8 cellular contexts compared by ENCODE assay signal in the genomic region with DNA sequence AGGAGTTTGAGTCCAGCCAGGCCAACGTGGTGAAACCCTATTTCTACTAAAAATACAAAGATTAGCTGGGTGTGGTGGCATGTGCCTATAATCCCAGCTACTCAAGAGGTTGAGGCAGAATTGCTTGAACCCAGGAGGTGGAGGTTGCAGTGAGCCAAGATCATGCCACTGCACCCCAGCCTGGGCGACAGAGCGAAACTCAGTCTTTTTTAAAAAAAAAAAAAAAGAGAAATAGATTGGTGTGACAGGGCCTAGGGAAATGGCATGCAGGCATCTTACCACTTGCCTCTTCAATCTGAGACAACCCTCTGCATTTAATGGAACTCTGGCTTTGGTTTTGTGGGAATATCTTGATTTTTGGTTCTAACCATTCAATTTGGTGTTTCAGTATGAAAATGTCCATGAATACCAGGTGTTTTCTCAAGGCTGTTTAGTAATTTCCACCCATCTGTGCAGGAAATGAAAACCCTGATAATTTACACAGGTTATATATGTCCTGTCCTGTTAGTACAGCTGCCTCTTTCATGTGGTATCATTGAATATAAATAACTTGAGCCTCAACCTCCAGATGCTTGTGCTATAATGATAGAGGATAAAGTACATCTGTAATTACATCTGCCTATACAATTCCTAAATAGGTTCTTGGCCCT. TPM values are rescaled to one million over a fixed set of nuclear protein-coding genes. Genes with fewer than 3 reads are reported as not detected.
DNase-seq lines count a peak whose midpoint lies in the region; ATAC-seq, FAIRE-seq and TF ChIP-seq lines count a peak whose summit lies in the region.

No MANE protein-coding gene starts in this region.

- no TSS peak for BruUV-seq in mammary epithelial cell (replicated peaks; lab: Mats Ljungman, UMichigan)

- H3K27ac ChIP-seq in mammary epithelial cell (ENCODE audit: insufficient read depth, low read depth, low read length), result no peak overlapping the region

- H3K27ac Mint-ChIP-seq in chondrocyte (ENCODE audit: unreplicated experiment), result peak overlapping the region; percentile 63

- no peaks in the 10 kb centered on the region for H3K27me3 Mint-ChIP-seq in chondrocyte (ENCODE audit: low read depth)

- H3K4me3 ChIP-seq in mammary epithelial cell (replicated peaks in 1 of 3; ENCODE audit: insufficient read depth in 1 of 3, low read depth in 2 of 3, low read length in 3 of 3), result no peak overlapping the region

- CTCF ChIA-PET in mammary epithelial cell (lab: Charles Lee; ENCODE audit: low non-redundant PET), result no interaction called here

- H2AFZ ChIP-seq in mammary epithelial cell (ENCODE audit: low read depth, low read length), result no peak overlapping the region

- no peaks in the 10 kb centered on the region for H3K9me3 ChIP-seq in mammary epithelial cell (replicated peaks; ENCODE audit: insufficient read depth, low read length)

- H3K36me3 ChIP-seq in mammary epithelial cell (ENCODE audit: insufficient read depth, low read length), result peaks cover 32% of the 10 kb centered on the region

- H3K79me2 ChIP-seq in mammary epithelial cell (ENCODE audit: insufficient read depth, low read length), result peaks cover 32% of the 10 kb centered on the region

- TF ChIP-seq CTCF in chondrocyte (IDR thresholded peaks at IDR 0.05) (no peak), mammary epithelial cell (conservative IDR thresholded peaks at IDR 0.05 in 1 of 2, IDR thresholded peaks at IDR 0.05 in 1 of 2; ENCODE audit: extremely low read depth in 1 of 2, insufficient read depth in 1 of 2, low read depth in 1 of 2, low read length in 2 of 2) (no peak)

- peaks cover 3% of the 10 kb centered on the region for H4K20me1 ChIP-seq in mammary epithelial cell (ENCODE audit: insufficient read depth, low read length)

- no peak overlapping the region for H3K4me3 Mint-ChIP-seq in chondrocyte (ENCODE audit: unreplicated experiment)

- H3K9me3 Mint-ChIP-seq in chondrocyte (ENCODE audit: low read depth), result no peaks in the 10 kb centered on the region

- peak; percentile 54 for ATAC-seq in GM19467 (IDR thresholded peaks at IDR 0.05; ENCODE audit: unreplicated experiment)
- peak; percentile 46 for ATAC-seq in HG03565 (IDR thresholded peaks at IDR 0.05; ENCODE audit: unreplicated experiment)

- no peaks in the 10 kb centered on the region for H3K27me3 ChIP-seq in mammary epithelial cell (ENCODE audit: insufficient read depth, low read length)

- no peak for FAIRE-seq in frontal cortex (lab: Jason Lieb, UNC)

- in situ Hi-C loops in mammary epithelial cell (cut with MboI; ENCODE audit: low sequenced_read_pairs in 2 of 2), result no loop called here

- H3K4me1 ChIP-seq in mammary epithelial cell (ENCODE audit: insufficient read depth, low read length), result no peaks in the 10 kb centered on the region

- dilution Hi-C loops in mammary epithelial cell (cut with HindIII; ENCODE audit: low sequenced_read_pairs), result no loop called here

- intact Hi-C loops in mammary epithelial cell (cut with micrococcal nuclease), result loop anchor here (5.0 kb wide), 1 partner anchor 50 kb away; the partner anchor contains the start of genes CHEK2 and HSCB

- 13% methylated on average over 1 of the region's 3 CpGs for WGBS in mammary epithelial cell (ENCODE audit: low coverage, missing lambda C conversion rate)

- H3K4me1 Mint-ChIP-seq in chondrocyte (ENCODE audit: low read depth), result peaks cover 23% of the 10 kb centered on the region

- H3K4me2 ChIP-seq in mammary epithelial cell (ENCODE audit: insufficient read depth, low read depth, low read length), result no peak overlapping the region

- DNase-seq in DMS53 treated with DMSO at 0.1 percent for 48 hours (lab: John Stamatoyannopoulos, UW; ENCODE audit: unreplicated experiment) (peak; percentile 42), chondrocyte (ENCODE audit: low spot score) (no peak), NCI-H2196 (lab: John Stamatoyannopoulos, UW; ENCODE audit: unreplicated experiment) (no peak), frontal cortex (ENCODE audit: low spot score in 2 of 2) (no peak), NCI-H1105 (lab: John Stamatoyannopoulos, UW) (no peak), mammary epithelial cell (no peak)

- H3K9ac ChIP-seq in mammary epithelial cell (ENCODE audit: insufficient read depth, low read length), result no peak overlapping the region

- H3K36me3 Mint-ChIP-seq in chondrocyte (ENCODE audit: low read depth), result peaks cover 30% of the 10 kb centered on the region

RNA-seq across cellular contexts. Expression of gene XBP1, which starts 8.4 kb away (rescaled TPM):
- total RNA-seq in chondrocyte, result 107 to 199 TPM (median 189 TPM) in 3 replicates
- total RNA-seq in frontal cortex, result 45.2 TPM
- total RNA-seq in mammary epithelial cell, result 100 to 1,000 TPM; 166 to 224 TPM
- polyA plus RNA-seq in mammary epithelial cell, result 97.9 TPM
- polyA minus RNA-seq in mammary epithelial cell, result 133 TPM

RNA-seq across cellular contexts. Expression of gene CCDC117, which starts 19.5 kb away (rescaled TPM):
- total RNA-seq in chondrocyte, result 19.5 to 23.4 TPM (median 21.0 TPM) in 3 replicates
- 27.3 TPM for total RNA-seq in frontal cortex
- total RNA-seq in mammary epithelial cell, result 10 to 100 TPM; 10.6 to 16.0 TPM
- 3.8 TPM for polyA plus RNA-seq in mammary epithelial cell
- 9.2 TPM for polyA minus RNA-seq in mammary epithelial cell

RNA-seq across cellular contexts. Expression of gene HSCB, which starts 50.1 kb away (rescaled TPM):
- 9.8 to 11.6 TPM (median 11.0 TPM) in 3 replicates for total RNA-seq in chondrocyte
- total RNA-seq in frontal cortex, result 6.9 TPM
- 10 to 100 TPM; 11.5 to 14.8 TPM for total RNA-seq in mammary epithelial cell
- 10.4 TPM for polyA plus RNA-seq in mammary epithelial cell
- not detected for polyA minus RNA-seq in mammary epithelial cell

RNA-seq across cellular contexts. Expression of gene CHEK2, which starts 50.3 kb away (rescaled TPM):
- total RNA-seq in chondrocyte, result 5.5 to 12.2 TPM (median 8.3 TPM) in 3 replicates
- 4.1 TPM for total RNA-seq in frontal cortex
- 10 to 100 TPM; 14.2 to 19.2 TPM for total RNA-seq in mammary epithelial cell
- 23.4 TPM for polyA plus RNA-seq in mammary epithelial cell
- polyA minus RNA-seq in mammary epithelial cell, result 18.3 TPM
